In genomic region chr20:10927936-10928860, GRCh38 we compare ENCODE assay signal across 20 cellular contexts.
DNase-seq lines count a peak whose midpoint lies in the region; ATAC-seq and TF ChIP-seq lines count a peak whose summit lies in the region.
"Had no signal": no experiment of that assay in that cellular context is flagged by ENCODE, and none has a peak within 500 bp of the region (broad histone marks: within the 10 kb centered on the region; RNA-seq: fewer than 3 reads in every experiment).

No MANE protein-coding gene starts in this region.

- H2BK15ac ChIP-seq in mesenchymal stem cell (ENCODE audit: low read depth, poor library complexity, severe bottlenecking) = no peak overlapping the region

- WGBS in mesenchymal stem cell = 79% methylated on average over 8 of the region's 11 CpGs

- no peaks in the 10 kb centered on the region for H3K9me3 ChIP-seq in mesenchymal stem cell (ENCODE audit: control insufficient read depth, low read length)
- no peaks in the 10 kb centered on the region for H3K9me3 ChIP-seq in vagina
- H3K9me3 ChIP-seq: BLaER1, HAP-1, prostate gland, transverse colon had no signal

- H3K4me1 ChIP-seq in mesenchymal stem cell (ENCODE audit: control insufficient read depth, insufficient read depth, low read depth, low read length) (peaks cover 4% of the 10 kb centered on the region), vagina (peaks cover 36% of the 10 kb centered on the region)
- H3K4me1 ChIP-seq: BLaER1, HAP-1 had no signal

- DNase-seq in left cardiac atrium (peak; percentile 22), Right ventricle myocardium inferior (ENCODE audit: missing footprints) (no peak), astrocyte of the spinal cord (ENCODE audit: low read depth, low spot score) (peak; percentile 43), mesenchymal stem cell (peak; percentile 15), vagina (ENCODE audit: extremely low spot score in 2 of 2) (no peak), KG1 (lab: John Stamatoyannopoulos, UW) (no peak), T-helper 1 cell (no peak)
- DNase-seq: activated CD4-positive, alpha-beta T cell treated with anti-CD3 and anti-CD28 coated beads, Interleukin-2, amount 50 U/mL, for 1 hour; aorta; COR-L47; Karpas-422; NCI-H1694 treated with DMSO at 0.1 percent for 48 hours; NCI-H2171 treated with DMSO at 0.1 percent for 48 hours; transverse colon had no signal

- no peaks in the 10 kb centered on the region for H3K36me3 ChIP-seq in mesenchymal stem cell (ENCODE audit: control insufficient read depth in 1 of 2, insufficient read depth in 2 of 2, low read depth in 1 of 2, low read length in 2 of 2)
- no peaks in the 10 kb centered on the region for H3K36me3 ChIP-seq in vagina
- H3K36me3 ChIP-seq: BLaER1, HAP-1, prostate gland, transverse colon had no signal

- no peak overlapping the region for H3K9ac ChIP-seq in mesenchymal stem cell (ENCODE audit: low read length)
- H3K9ac ChIP-seq: BLaER1 had no signal

- H2AFZ ChIP-seq in mesenchymal stem cell (ENCODE audit: low read depth, low read length) = no peak overlapping the region

- H2BK120ac ChIP-seq in mesenchymal stem cell (ENCODE audit: low read depth, low read length) = no peak overlapping the region

- H3K79me1 ChIP-seq in mesenchymal stem cell (replicated peaks; ENCODE audit: low read length, poor library complexity, severe bottlenecking) = no peaks in the 10 kb centered on the region

- in situ Hi-C loops in astrocyte of the spinal cord (cut with HindIII; ENCODE audit: low sequenced_read_pairs) = no loop called here

- H3K27ac ChIP-seq in mesenchymal stem cell (ENCODE audit: low read length, poor library complexity, severe bottlenecking) = peak overlapping the region; percentile 56
- peak overlapping the region; percentile 29 for H3K27ac ChIP-seq in vagina
- H3K27ac ChIP-seq: BLaER1, prostate gland, transverse colon had no signal

- H2BK5ac ChIP-seq in mesenchymal stem cell (ENCODE audit: low read depth, low read length, poor library complexity, severe bottlenecking) = peak overlapping the region; percentile 73

- H3K23ac ChIP-seq in mesenchymal stem cell (ENCODE audit: low read length in 2 of 2) = no peak overlapping the region

- intact Hi-C loops in left cardiac atrium (cut with DNase I) = no loop called here
- intact Hi-C loops in Right ventricle myocardium inferior (cut with DNase I) = no loop called here
- intact Hi-C loops in vagina (cut with DNase I) = no loop called here

- H4K91ac ChIP-seq in mesenchymal stem cell (ENCODE audit: low read length) = no peak overlapping the region

- H4K8ac ChIP-seq in mesenchymal stem cell (ENCODE audit: low read length) = peak overlapping the region; percentile 54

- H3K4me2 ChIP-seq in mesenchymal stem cell (ENCODE audit: low read length, poor library complexity, severe bottlenecking) = peak overlapping the region; percentile 28
- H3K4me2 ChIP-seq: BLaER1 had no signal

- H3K14ac ChIP-seq in mesenchymal stem cell (ENCODE audit: low read length in 2 of 2) = no peak overlapping the region

- no peak overlapping the region for H3K4me3 ChIP-seq in astrocyte of the spinal cord (ENCODE audit: low read depth, low read length)
- H3K4me3 ChIP-seq in mesenchymal stem cell (ENCODE audit: insufficient read depth in 1 of 2, low read depth in 1 of 2, low read length in 2 of 2) = no peak overlapping the region
- H3K4me3 ChIP-seq in vagina = no peak overlapping the region
- H3K4me3 ChIP-seq: BLaER1, HAP-1, lung, prostate gland, transverse colon had no signal

- H2BK12ac ChIP-seq in mesenchymal stem cell (ENCODE audit: low read length in 2 of 2) = no peak overlapping the region

- no peak for TF ChIP-seq POLR2A in vagina (IDR thresholded peaks at IDR 0.05)

- ATAC-seq in left cardiac atrium (peak in 1 of 2 donors; percentile 31), Right ventricle myocardium inferior (no peak), GM19324 (IDR thresholded peaks at IDR 0.05; ENCODE audit: low FRiP score, unreplicated experiment) (no peak)
- ATAC-seq: Panc1 had no signal

- peak overlapping the region in 1 of 2 experiments; percentile 32 for H3K4ac ChIP-seq in mesenchymal stem cell (ENCODE audit: low read depth in 1 of 2, low read length in 2 of 2)

- H3K27me3 ChIP-seq in mesenchymal stem cell (ENCODE audit: control insufficient read depth in 1 of 2, insufficient read depth in 1 of 2, low read length in 2 of 2) (no peaks in the 10 kb centered on the region), vagina (no peaks in the 10 kb centered on the region)
- H3K27me3 ChIP-seq: BLaER1, transverse colon had no signal

- no peak for TF ChIP-seq CTCF in astrocyte of the spinal cord (IDR thresholded peaks at IDR 0.05; ENCODE audit: low read depth, low read length)
- TF ChIP-seq CTCF in vagina (IDR thresholded peaks at IDR 0.05) = no peak

- H3K18ac ChIP-seq in mesenchymal stem cell (ENCODE audit: low read depth in 1 of 2, low read length in 2 of 2) = peak overlapping the region in 1 of 2 experiments; percentile 89

- peak overlapping the region; percentile 93 for H2AK5ac ChIP-seq in mesenchymal stem cell (ENCODE audit: low read length, severe bottlenecking)

Comparison
In these comparisons a context has a peak if more than half of its experiments do, and no peak if none do; other contexts are left out.
1. DNase-seq: peak in left cardiac atrium (single experiment), astrocyte of the spinal cord (single experiment) and mesenchymal stem cell (single experiment); none in Right ventricle myocardium inferior (single experiment), vagina (0 of 2), KG1 (single experiment) and T-helper 1 cell (0 of 5).